In the genomic region with DNA sequence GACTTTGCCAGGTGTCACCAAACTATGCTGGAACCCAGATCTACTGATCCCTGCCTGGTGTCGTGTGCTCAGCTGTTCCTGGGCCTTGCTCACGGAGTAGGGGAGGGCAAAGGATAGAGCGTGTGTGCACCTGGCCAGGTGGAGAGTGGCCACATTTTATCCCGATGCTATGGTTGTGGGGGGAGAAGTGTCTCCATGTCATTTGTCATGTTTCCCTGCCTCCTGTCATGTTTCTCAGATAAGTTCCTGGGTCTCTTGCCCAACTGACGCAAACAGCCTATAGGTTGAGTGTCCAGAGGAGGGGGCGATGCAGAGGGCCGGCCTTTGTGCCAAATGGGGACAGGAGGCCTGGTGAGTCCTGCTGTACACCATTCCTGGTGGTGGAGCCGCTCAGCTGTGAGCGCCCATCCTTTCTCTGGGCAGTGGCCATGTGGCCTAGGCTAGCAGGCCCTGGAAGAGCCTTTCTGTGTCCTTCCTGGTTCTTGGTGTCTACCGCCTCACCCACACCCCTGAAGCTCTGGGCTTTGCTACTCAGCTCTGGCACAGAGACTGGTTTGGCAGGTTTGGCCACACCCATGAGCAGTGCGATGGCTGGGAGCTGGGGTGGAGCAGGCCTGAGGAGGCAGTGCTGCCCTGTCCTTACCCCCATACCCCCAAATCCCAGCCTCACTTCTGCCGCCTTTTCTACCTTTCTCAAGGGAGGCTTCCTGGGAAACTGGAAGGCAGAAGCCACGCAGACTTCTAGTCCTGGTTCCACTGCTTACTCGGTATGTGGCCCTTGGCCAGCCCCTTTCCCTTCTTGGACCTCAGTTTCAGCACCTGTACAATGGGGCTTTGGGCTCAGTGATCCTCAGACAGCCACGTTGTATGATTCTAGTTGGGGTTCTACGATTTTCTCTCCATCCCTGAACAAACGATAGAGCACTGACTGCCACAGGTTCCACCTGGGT, we compare ENCODE assay signal across 17 cellular contexts. TPM values are rescaled to one million over a fixed set of nuclear protein-coding genes. Genes with fewer than 3 reads are reported as not detected.
DNase-seq lines count a peak whose midpoint lies in the region; TF ChIP-seq lines count a peak whose summit lies in the region.
"Had no signal": no experiment of that assay in that cellular context is flagged by ENCODE, and none has a peak within 500 bp of the region (broad histone marks: within the 10 kb centered on the region; RNA-seq: fewer than 3 reads in every experiment).

No MANE protein-coding gene starts in this region.

- no peaks in the 10 kb centered on the region for H3F3A ChIP-seq in MM.1S (ENCODE audit: insufficient read depth, low read length)

- CTCF ChIA-PET in Calu3 (lab: Charles Lee), result interaction anchor here (0.5 to 1.5 kb wide), 8 partner anchors 8 to 168 kb away, joined by 3 to 11 read pairs (median 5); a partner anchor contains a TSS
- CTCF ChIA-PET in CD4-positive, alpha-beta memory T cell (lab: Charles Lee; ENCODE audit: partially characterized antibody), result no interaction called here

- H3K4me2 ChIP-seq in MM.1S (ENCODE audit: low read depth, low read length), result no peak overlapping the region

- H3K4me1 ChIP-seq in esophagus (ENCODE audit: control insufficient read depth in 2 of 2, insufficient read depth in 2 of 2, low read length in 1 of 2), result peaks cover 11 to 19% of the 10 kb centered on the region in 2 donors
- H3K4me1 ChIP-seq in mucosa of stomach (ENCODE audit: control insufficient read depth, insufficient read depth, low read length), result peaks cover 40% of the 10 kb centered on the region
- H3K4me1 ChIP-seq in esophagus muscularis mucosa, result no peaks in the 10 kb centered on the region
- no peaks in the 10 kb centered on the region for H3K4me1 ChIP-seq in MM.1S (ENCODE audit: low read length)
- no peaks in the 10 kb centered on the region for H3K4me1 ChIP-seq in CD4-positive, alpha-beta memory T cell (ENCODE audit: insufficient read depth, low read length)
- H3K4me1 ChIP-seq: parathyroid adenoma had no signal

- no peaks in the 10 kb centered on the region for H3K9me3 Mint-ChIP-seq in Calu3 (ENCODE audit: low read depth, unreplicated experiment)
- no peaks in the 10 kb centered on the region for H3K9me3 Mint-ChIP-seq in CD4-positive, alpha-beta memory T cell
- H3K9me3 Mint-ChIP-seq: activated CD4-positive, alpha-beta memory T cell treated with anti-CD3 and anti-CD28 coated beads, Interleukin-2, amount 10 ng/mL, durations not matched to agents 7 days and 5 days; T-helper 2 cell treated with Interferon-gamma antibody and Interleukin-4, amounts not matched to agents 5 μg/mL and 100 μg/mL, for 36 hours had no signal

- peaks cover 27% of the 10 kb centered on the region for H3K36me3 Mint-ChIP-seq in Calu3 (ENCODE audit: insufficient read depth, unreplicated experiment)
- H3K36me3 Mint-ChIP-seq in CD4-positive, alpha-beta memory T cell, result no peaks in the 10 kb centered on the region

- H3K4me3 ChIP-seq in esophagus (ENCODE audit: low read depth in 1 of 2, low read length in 2 of 2), result no peak overlapping the region
- no peak overlapping the region for H3K4me3 ChIP-seq in mucosa of stomach (ENCODE audit: low read length)
- no peak overlapping the region for H3K4me3 ChIP-seq in esophagus muscularis mucosa
- H3K4me3 ChIP-seq in MM.1S (ENCODE audit: low read length), result no peak overlapping the region
- H3K4me3 ChIP-seq in CD4-positive, alpha-beta memory T cell (ENCODE audit: low read length in 2 of 2), result no peak overlapping the region

- WGBS in esophagus, 2 donors, result 68 to 73% methylated on average over 16 to 17 of the region's 17 CpGs
- WGBS in esophagus muscularis mucosa, result 92% methylated on average over 17 of the region's 17 CpGs

- peaks cover 62% of the 10 kb centered on the region for H3K4me1 Mint-ChIP-seq in Calu3 (ENCODE audit: low read depth, unreplicated experiment)
- H3K4me1 Mint-ChIP-seq in CD4-positive, alpha-beta memory T cell, result no peaks in the 10 kb centered on the region
- H3K4me1 Mint-ChIP-seq: activated CD4-positive, alpha-beta memory T cell treated with anti-CD3 and anti-CD28 coated beads, Interleukin-2, amount 10 ng/mL, durations not matched to agents 7 days and 5 days had no signal

- peaks cover 3% of the 10 kb centered on the region in 2 donors for H3K36me3 ChIP-seq in esophagus (ENCODE audit: control insufficient read depth in 2 of 2, insufficient read depth in 2 of 2, low read length in 1 of 2)
- no peaks in the 10 kb centered on the region for H3K36me3 ChIP-seq in mucosa of stomach (ENCODE audit: control insufficient read depth, insufficient read depth, low read length)
- no peaks in the 10 kb centered on the region for H3K36me3 ChIP-seq in esophagus muscularis mucosa
- no peaks in the 10 kb centered on the region for H3K36me3 ChIP-seq in MM.1S (replicated peaks; ENCODE audit: insufficient read depth, low read length)
- no peaks in the 10 kb centered on the region for H3K36me3 ChIP-seq in CD4-positive, alpha-beta memory T cell (ENCODE audit: insufficient read depth, low read length)
- H3K36me3 ChIP-seq: brain microvascular endothelial cell had no signal

- POLR2A ChIA-PET in CD4-positive, alpha-beta memory T cell (lab: Charles Lee; ENCODE audit: partially characterized antibody), result no interaction called here

- no peaks in the 10 kb centered on the region for H3K27me3 ChIP-seq in esophagus (ENCODE audit: control insufficient read depth in 1 of 2, insufficient read depth in 2 of 2, low read length in 2 of 2)
- H3K27me3 ChIP-seq in mucosa of stomach (ENCODE audit: control insufficient read depth, insufficient read depth, low read length), result no peaks in the 10 kb centered on the region
- no peaks in the 10 kb centered on the region for H3K27me3 ChIP-seq in esophagus muscularis mucosa
- H3K27me3 ChIP-seq in MM.1S (replicated peaks; ENCODE audit: insufficient read depth, low read length), result no peaks in the 10 kb centered on the region
- no peaks in the 10 kb centered on the region for H3K27me3 ChIP-seq in CD4-positive, alpha-beta memory T cell (ENCODE audit: insufficient read depth, low read length)
- H3K27me3 ChIP-seq: brain microvascular endothelial cell had no signal

- no peak for TF ChIP-seq CTCF in Calu3 (IDR thresholded peaks at IDR 0.05; ENCODE audit: unreplicated experiment)
- TF ChIP-seq CTCF in esophagus muscularis mucosa (IDR thresholded peaks at IDR 0.05), result no peak
- no peak for TF ChIP-seq CTCF in MM.1S (IDR thresholded peaks at IDR 0.05; ENCODE audit: low read length)

- H3K4me3 Mint-ChIP-seq in Calu3 (ENCODE audit: low read depth, unreplicated experiment), result peak overlapping the region; percentile 20
- H3K4me3 Mint-ChIP-seq in CD4-positive, alpha-beta memory T cell, result no peak overlapping the region
- H3K4me3 Mint-ChIP-seq: activated CD4-positive, alpha-beta memory T cell treated with anti-CD3 and anti-CD28 coated beads, Interleukin-2, amount 10 ng/mL, durations not matched to agents 7 days and 5 days; T-helper 2 cell treated with Interferon-gamma antibody and Interleukin-4, amounts not matched to agents 5 μg/mL and 100 μg/mL, for 36 hours had no signal

- H3K9me3 ChIP-seq in esophagus (ENCODE audit: control insufficient read depth in 2 of 2, insufficient read depth in 1 of 2, low read depth in 1 of 2, low read length in 1 of 2), result no peaks in the 10 kb centered on the region
- H3K9me3 ChIP-seq in mucosa of stomach (ENCODE audit: control insufficient read depth, low read length), result no peaks in the 10 kb centered on the region
- H3K9me3 ChIP-seq in esophagus muscularis mucosa, result no peaks in the 10 kb centered on the region
- no peaks in the 10 kb centered on the region for H3K9me3 ChIP-seq in MM.1S (replicated peaks; ENCODE audit: insufficient read depth, low read length)
- no peaks in the 10 kb centered on the region for H3K9me3 ChIP-seq in CD4-positive, alpha-beta memory T cell (ENCODE audit: control insufficient read depth in 1 of 2, low read length in 2 of 2)

- H3K27me3 Mint-ChIP-seq in Calu3 (ENCODE audit: unreplicated experiment), result no peaks in the 10 kb centered on the region
- peaks cover 4 to 7% of the 10 kb centered on the region in 2 donors for H3K27me3 Mint-ChIP-seq in CD4-positive, alpha-beta memory T cell

- no peaks in the 10 kb centered on the region for H3K9me2 ChIP-seq in MM.1S (replicated peaks; ENCODE audit: insufficient read depth, low read length)

- H3K27ac Mint-ChIP-seq in Calu3 (ENCODE audit: unreplicated experiment), result peak overlapping the region; percentile 85
- no peak overlapping the region for H3K27ac Mint-ChIP-seq in CD4-positive, alpha-beta memory T cell
- H3K27ac Mint-ChIP-seq: activated CD4-positive, alpha-beta memory T cell treated with anti-CD3 and anti-CD28 coated beads, Interleukin-2, amount 10 ng/mL, durations not matched to agents 7 days and 5 days; T-helper 2 cell treated with Interferon-gamma antibody and Interleukin-4, amounts not matched to agents 5 μg/mL and 100 μg/mL, for 36 hours had no signal

- TF ChIP-seq EP300 in esophagus muscularis mucosa (IDR thresholded peaks at IDR 0.05), result no peak

- no peak overlapping the region for H2AFZ ChIP-seq in MM.1S (ENCODE audit: low read length)
- H2AFZ ChIP-seq: parathyroid adenoma had no signal

- peak; percentile 98 for DNase-seq in Calu3
- peak; percentile 53 for DNase-seq in NCI-H2196 treated with DMSO at 0.1 percent for 48 hours (lab: John Stamatoyannopoulos, UW; ENCODE audit: unreplicated experiment)
- DNase-seq in esophagus muscularis mucosa (ENCODE audit: extremely low spot score), result no peak
- no peak for DNase-seq in MM.1S
- no peak for DNase-seq in activated naive CD4-positive, alpha-beta T cell (lab: John Stamatoyannopoulos, UW)
- no peak for DNase-seq in CD4-positive, alpha-beta memory T cell
- DNase-seq: activated CD4-positive, alpha-beta memory T cell treated with anti-CD3 and anti-CD28 coated beads, Interleukin-2, amount 10 ng/mL, durations not matched to agents 7 days and 5 days; activated gamma-delta T cell treated with Interleukin-2 at 50 U/mL for 16 hours; brain microvascular endothelial cell; EL; hippocampal formation; mesenchymal stem cell; NCI-H2081 had no signal

- peak overlapping the region; percentile 80 to 97 for H3K27ac ChIP-seq in esophagus (ENCODE audit: low read depth in 2 of 2, low read length in 1 of 2)
- no peak overlapping the region for H3K27ac ChIP-seq in esophagus muscularis mucosa (replicated peaks in 1 of 4)
- no peak overlapping the region for H3K27ac ChIP-seq in MM.1S (ENCODE audit: low read length)
- no peak overlapping the region for H3K27ac ChIP-seq in CD4-positive, alpha-beta memory T cell (ENCODE audit: low read depth, low read length)
- H3K27ac ChIP-seq: brain microvascular endothelial cell, parathyroid adenoma had no signal

- intact Hi-C loops in Calu3 (cut with micrococcal nuclease; ENCODE audit: unreplicated experiment) (no loop called here), esophagus muscularis mucosa (cut with DNase I) (no loop called here)
- intact Hi-C loops in CD4-positive, alpha-beta memory T cell (cut with micrococcal nuclease), result no loop called here

- no peaks in the 10 kb centered on the region for H3K79me2 ChIP-seq in MM.1S (ENCODE audit: low read length)
- H3K79me2 ChIP-seq: parathyroid adenoma had no signal

- no peaks in the 10 kb centered on the region for H4K20me1 ChIP-seq in MM.1S (ENCODE audit: insufficient read depth, low read length)

- no TSS peak for BruUV-seq in Calu3 (replicated peaks; lab: Mats Ljungman, UMichigan)

- TF ChIP-seq POLR2A in esophagus muscularis mucosa (IDR thresholded peaks at IDR 0.05; ENCODE audit: low read depth), result no peak

- H3K9ac ChIP-seq in mucosa of stomach (ENCODE audit: low read length), result peak overlapping the region; percentile 44
- H3K9ac ChIP-seq in MM.1S (ENCODE audit: low read length), result no peak overlapping the region
- H3K9ac ChIP-seq: parathyroid adenoma had no signal

RNA-seq across cellular contexts. Expression of a gene that starts 32.3 kb away (rescaled TPM):
- total RNA-seq in Calu3 (2022) (121 and 184 TPM in 2 replicates), esophagus muscularis mucosa (10 to 100 TPM; 27.7 to 53.8 (median 34.4) TPM)
- polyA plus RNA-seq in esophagus, result 10 to 100 TPM; 30.2 to 35.0 TPM
- under 1 TPM; 0.17 to 0.30 TPM for total RNA-seq in CD4-positive, alpha-beta memory T cell
- not detected for polyA plus RNA-seq in CD4-positive, alpha-beta memory T cell

Comparison
In these comparisons a context has a peak if more than half of its experiments do, and no peak if none do; other contexts are left out.
1. DNase-seq: peak in Calu3 (single experiment) and NCI-H2196 treated with DMSO at 0.1 percent for 48 hours (single experiment); none in esophagus muscularis mucosa (single experiment), MM.1S (single experiment), activated naive CD4-positive, alpha-beta T cell (0 of 4) and CD4-positive, alpha-beta memory T cell (0 of 5).
2. H3K27ac ChIP-seq: peak in esophagus (2 of 2); none in esophagus muscularis mucosa (0 of 4), MM.1S (single experiment) and CD4-positive, alpha-beta memory T cell (single experiment).
3. RNA of a gene that starts 32.3 kb away (total RNA-seq): 121 to 184 TPM in Calu3 and 27.7 to 53.8 TPM in esophagus muscularis mucosa; 0.17 to 0.30 TPM in CD4-positive, alpha-beta memory T cell; every median in the first group is over 10 times any median in the second.